Comparison of ENCODE assay signal across 30 cellular contexts in genomic region chr1:60732977-60733401, GRCh38.
"Had no signal": no experiment of that assay in that cellular context is flagged by ENCODE, and none has a peak within 500 bp of the region (broad histone marks: within the 10 kb centered on the region; RNA-seq: fewer than 3 reads in every experiment).

No MANE protein-coding gene starts in this region.

- H3K4me3 Mint-ChIP-seq: activated CD4-positive, alpha-beta memory T cell treated with anti-CD3 and anti-CD28 coated beads, Interleukin-2, amount 10 ng/mL, durations not matched to agents 7 days and 5 days; activated CD4-positive, alpha-beta T cell treated with anti-CD3 and anti-CD28 coated beads, Interleukin-2, amount 10 ng/mL, durations not matched to agents 7 days and 5 days; activated naive CD4-positive, alpha-beta T cell treated with anti-CD3 and anti-CD28 coated beads, Interleukin-2, amount 10 ng/mL, durations not matched to agents 7 days and 5 days; activated naive CD8-positive, alpha-beta T cell treated with anti-CD3 and anti-CD28 coated beads, Interleukin-2, amount 10 ng/mL, durations not matched to agents 7 days and 5 days; activated T-cell treated with anti-CD3 and anti-CD28 coated beads, Interleukin-2, amount 50 U/mL, for 24 hours; activated T-cell treated with anti-CD3 and anti-CD28 coated beads, Interleukin-2, amount 50 U/mL, for 72 hours; central memory CD8-positive, alpha-beta T cell; dendritic cell treated with granulocyte-macrophage colony-stimulating factor and Interleukin-4, amounts not matched to agents 40 ng/mL and 50 ng/mL, for 4 days; T-cell; T-helper 1 cell treated with Interleukin-12 subunit alpha and Interleukin-12 subunit beta and Interleukin-4 antibody, amounts not matched to agents 30 μg/mL and 1 μg/mL, for 36 hours had no signal

- H3K27ac ChIP-seq: ascending aorta, brain microvascular endothelial cell, coronary artery, dorsolateral prefrontal cortex, esophagus muscularis mucosa, foreskin keratinocyte, gastrocnemius medialis, heart left ventricle had no signal

- H3K27me3 Mint-ChIP-seq: activated CD4-positive, alpha-beta memory T cell treated with anti-CD3 and anti-CD28 coated beads, Interleukin-2, amount 10 ng/mL, durations not matched to agents 7 days and 5 days; activated CD4-positive, alpha-beta T cell treated with anti-CD3 and anti-CD28 coated beads, Interleukin-2, amount 10 ng/mL, durations not matched to agents 7 days and 5 days; activated naive CD4-positive, alpha-beta T cell treated with anti-CD3 and anti-CD28 coated beads, Interleukin-2, amount 10 ng/mL, durations not matched to agents 7 days and 5 days; activated naive CD8-positive, alpha-beta T cell treated with anti-CD3 and anti-CD28 coated beads, Interleukin-2, amount 10 ng/mL, durations not matched to agents 7 days and 5 days; activated T-cell treated with anti-CD3 and anti-CD28 coated beads, Interleukin-2, amount 50 U/mL, for 24 hours; dendritic cell treated with granulocyte-macrophage colony-stimulating factor and Interleukin-4, amounts not matched to agents 40 ng/mL and 50 ng/mL, for 4 days had no signal

- DNase-seq: activated CD4-positive, alpha-beta memory T cell treated with anti-CD3 and anti-CD28 coated beads, Interleukin-2, amount 10 ng/mL, durations not matched to agents 7 days and 5 days; activated CD4-positive, alpha-beta T cell treated with anti-CD3 and anti-CD28 coated beads for 1 hour; activated CD4-positive, alpha-beta T cell treated with anti-CD3 and anti-CD28 coated beads for 4 hours; activated CD4-positive, alpha-beta T cell treated with anti-CD3 and anti-CD28 coated beads, Interleukin-2, amount 10 ng/mL, durations not matched to agents 7 days and 5 days; activated CD4-positive, alpha-beta T cell treated with anti-CD3 and anti-CD28 coated beads, Interleukin-2, amount 50 U/mL, for 4 hours; activated CD8-positive, alpha-beta memory T cell treated with anti-CD3 and anti-CD28 coated beads, Interleukin-2, amount 50 U/mL, for 48 hours; activated gamma-delta T cell; activated naive CD4-positive, alpha-beta T cell; activated naive CD4-positive, alpha-beta T cell treated with anti-CD3 and anti-CD28 coated beads, Interleukin-2, amount 10 ng/mL, durations not matched to agents 7 days and 5 days; activated naive CD8-positive, alpha-beta T cell treated with anti-CD3 and anti-CD28 coated beads, Interleukin-2, amount 10 ng/mL, durations not matched to agents 7 days and 5 days; activated T-cell treated with anti-CD3 and anti-CD28 coated beads for 4 hours; activated T-cell treated with anti-CD3 and anti-CD28 coated beads, Interleukin-2, amount 50 U/mL, for 24 hours; activated T-cell treated with anti-CD3 and anti-CD28 coated beads, Interleukin-2, amount 50 U/mL, for 72 hours; brain microvascular endothelial cell; dorsolateral prefrontal cortex; effector memory CD4-positive, alpha-beta T cell; erythroblast; foreskin keratinocyte; gastrocnemius medialis; glutamatergic neuron; heart left ventricle; T-cell; T1000 had no signal

- H3K4me1 ChIP-seq: ascending aorta, esophagus muscularis mucosa, gastrocnemius medialis, heart left ventricle had no signal

- H3K36me3 ChIP-seq: ascending aorta, brain microvascular endothelial cell, esophagus muscularis mucosa, gastrocnemius medialis, heart left ventricle had no signal

- H3K27me3 ChIP-seq: ascending aorta, brain microvascular endothelial cell, dorsolateral prefrontal cortex, esophagus muscularis mucosa, foreskin keratinocyte, gastrocnemius medialis, heart left ventricle had no signal

- ATAC-seq: activated naive CD4-positive, alpha-beta T cell treated with anti-CD3 and anti-CD28 coated beads, Interleukin-2, amount 50 U/mL, for 72 hours; activated T-cell treated with anti-CD3 and anti-CD28 coated beads, Interleukin-2, amount 50 U/mL, for 72 hours; foreskin keratinocyte; gastrocnemius medialis; heart left ventricle; T-cell had no signal

- H3K9me3 Mint-ChIP-seq: activated CD4-positive, alpha-beta memory T cell treated with anti-CD3 and anti-CD28 coated beads, Interleukin-2, amount 10 ng/mL, durations not matched to agents 7 days and 5 days; activated CD4-positive, alpha-beta T cell treated with anti-CD3 and anti-CD28 coated beads, Interleukin-2, amount 10 ng/mL, durations not matched to agents 7 days and 5 days; activated naive CD4-positive, alpha-beta T cell treated with anti-CD3 and anti-CD28 coated beads, Interleukin-2, amount 10 ng/mL, durations not matched to agents 7 days and 5 days; activated naive CD4-positive, alpha-beta T cell treated with anti-CD3 and anti-CD28 coated beads, Interleukin-2, amount 50 U/mL, for 72 hours; activated naive CD8-positive, alpha-beta T cell treated with anti-CD3 and anti-CD28 coated beads, Interleukin-2, amount 10 ng/mL, durations not matched to agents 7 days and 5 days; activated T-cell treated with anti-CD3 and anti-CD28 coated beads, Interleukin-2, amount 50 U/mL, for 24 hours; activated T-cell treated with anti-CD3 and anti-CD28 coated beads, Interleukin-2, amount 50 U/mL, for 72 hours; central memory CD8-positive, alpha-beta T cell; dendritic cell treated with granulocyte-macrophage colony-stimulating factor and Interleukin-4, amounts not matched to agents 40 ng/mL and 50 ng/mL, for 4 days; T-cell; T-helper 1 cell treated with Interleukin-12 subunit alpha and Interleukin-12 subunit beta and Interleukin-4 antibody, amounts not matched to agents 30 μg/mL and 1 μg/mL, for 36 hours had no signal

- H3K4me1 Mint-ChIP-seq: activated CD4-positive, alpha-beta memory T cell treated with anti-CD3 and anti-CD28 coated beads, Interleukin-2, amount 10 ng/mL, durations not matched to agents 7 days and 5 days; activated CD4-positive, alpha-beta T cell treated with anti-CD3 and anti-CD28 coated beads, Interleukin-2, amount 10 ng/mL, durations not matched to agents 7 days and 5 days; activated naive CD4-positive, alpha-beta T cell treated with anti-CD3 and anti-CD28 coated beads, Interleukin-2, amount 10 ng/mL, durations not matched to agents 7 days and 5 days; activated naive CD8-positive, alpha-beta T cell treated with anti-CD3 and anti-CD28 coated beads, Interleukin-2, amount 10 ng/mL, durations not matched to agents 7 days and 5 days; central memory CD8-positive, alpha-beta T cell; T-cell had no signal

- H3K36me3 Mint-ChIP-seq: activated naive CD4-positive, alpha-beta T cell treated with anti-CD3 and anti-CD28 coated beads, Interleukin-2, amount 10 ng/mL, durations not matched to agents 7 days and 5 days; activated naive CD4-positive, alpha-beta T cell treated with anti-CD3 and anti-CD28 coated beads, Interleukin-2, amount 50 U/mL, for 72 hours; activated naive CD8-positive, alpha-beta T cell treated with anti-CD3 and anti-CD28 coated beads, Interleukin-2, amount 10 ng/mL, durations not matched to agents 7 days and 5 days; T-cell had no signal

- H3K4me3 ChIP-seq: ascending aorta, coronary artery, dorsolateral prefrontal cortex, esophagus muscularis mucosa, gastrocnemius medialis, heart left ventricle had no signal

- H3K9me3 ChIP-seq: ascending aorta, esophagus muscularis mucosa, gastrocnemius medialis, heart left ventricle had no signal

- H3K27ac Mint-ChIP-seq: activated CD4-positive, alpha-beta memory T cell treated with anti-CD3 and anti-CD28 coated beads, Interleukin-2, amount 10 ng/mL, durations not matched to agents 7 days and 5 days; activated CD4-positive, alpha-beta T cell treated with anti-CD3 and anti-CD28 coated beads, Interleukin-2, amount 10 ng/mL, durations not matched to agents 7 days and 5 days; activated naive CD4-positive, alpha-beta T cell treated with anti-CD3 and anti-CD28 coated beads, Interleukin-2, amount 10 ng/mL, durations not matched to agents 7 days and 5 days; activated naive CD4-positive, alpha-beta T cell treated with anti-CD3 and anti-CD28 coated beads, Interleukin-2, amount 50 U/mL, for 72 hours; activated naive CD8-positive, alpha-beta T cell treated with anti-CD3 and anti-CD28 coated beads, Interleukin-2, amount 10 ng/mL, durations not matched to agents 7 days and 5 days; activated T-cell treated with anti-CD3 and anti-CD28 coated beads, Interleukin-2, amount 50 U/mL, for 24 hours; activated T-cell treated with anti-CD3 and anti-CD28 coated beads, Interleukin-2, amount 50 U/mL, for 72 hours; dendritic cell treated with granulocyte-macrophage colony-stimulating factor and Interleukin-4, amounts not matched to agents 40 ng/mL and 50 ng/mL, for 4 days; T-cell; T-helper 1 cell treated with Interleukin-12 subunit alpha and Interleukin-12 subunit beta and Interleukin-4 antibody, amounts not matched to agents 30 μg/mL and 1 μg/mL, for 36 hours had no signal
